ENCODE assay signal across 1 cellular context in genomic region chr16:51230035-51230434, GRCh38.
A peak's percentile ranks its signal among the peaks of the same experiment; 100 is the strongest.
TF ChIP-seq lines count a peak whose summit lies in the region.

No MANE protein-coding gene starts in this region.

TF ChIP-seq in HEK293, 187 proteins besides CTCF, POLR2A, EP300 and RAD21:
- 0 out of 2 replicates have a peak, but pooled peaks have one; percentile 22 for TF ChIP-seq ZNF518A (tag by site-specific recombination; conservative IDR thresholded peaks at IDR 0.05; ENCODE audit: low read depth)
- TF ChIP-seq PRDM10 (tag by site-specific recombination; IDR thresholded peaks at IDR 0.05) = 0 out of 2 replicates have a peak, but pooled peaks have one; percentile 18
TF ChIP-seq in HEK293: peak in this region for 2; not testable (repeated sequence) for 185.
